Comparison of ENCODE assay signal across 34 cellular contexts in genomic region chr2:63101954-63102353, GRCh38.
"Had no signal": no experiment of that assay in that cellular context is flagged by ENCODE, and none has a peak within 500 bp of the region (broad histone marks: within the 10 kb centered on the region; RNA-seq: fewer than 3 reads in every experiment).

No MANE protein-coding gene starts in this region.

- H3K9ac ChIP-seq: KMS-11 had no signal

- H3K36me3 ChIP-seq: MG63 had no signal

- H3K27ac ChIP-seq: KMS-11 had no signal

- H3K9me3 ChIP-seq: MG63 had no signal

- DNase-seq: Karpas-422, MG63, MM.1S, MV-4-11, NCI-H1048, NCI-H1092, NCI-H1092 treated with DMSO at 0.1 percent for 48 hours, NCI-H1105, NCI-H1105 treated with DMSO at 0.1 percent for 48 hours, NCI-H1417, NCI-H1417 treated with DMSO at 0.1 percent for 48 hours, NCI-H1436, NCI-H1436 treated with DMSO at 0.1 percent for 48 hours, NCI-H146, NCI-H1694, NCI-H1694 treated with DMSO at 0.1 percent for 48 hours, NCI-H187, NCI-H187 treated with DMSO at 0.1 percent for 48 hours, NCI-H1930, NCI-H2029, NCI-H2029 treated with DMSO at 0.1 percent for 48 hours, NCI-H2081, NCI-H2081 treated with DMSO at 0.1 percent for 48 hours, NCI-H2107, NCI-H2171, NCI-H2171 treated with DMSO at 0.1 percent for 48 hours, NCI-H2227 treated with DMSO at 0.1 percent for 48 hours, NCI-H226, NCI-H345, NCI-H446, NCI-H446 treated with DMSO at 0.1 percent for 48 hours, NCI-H510A, NCI-H510A treated with DMSO at 0.1 percent for 48 hours had no signal

- H3K27me3 ChIP-seq: MG63 had no signal

- H3K4me3 ChIP-seq: MG63 had no signal

- H3K4me2 ChIP-seq: KMS-11 had no signal
